In the genomic region with DNA sequence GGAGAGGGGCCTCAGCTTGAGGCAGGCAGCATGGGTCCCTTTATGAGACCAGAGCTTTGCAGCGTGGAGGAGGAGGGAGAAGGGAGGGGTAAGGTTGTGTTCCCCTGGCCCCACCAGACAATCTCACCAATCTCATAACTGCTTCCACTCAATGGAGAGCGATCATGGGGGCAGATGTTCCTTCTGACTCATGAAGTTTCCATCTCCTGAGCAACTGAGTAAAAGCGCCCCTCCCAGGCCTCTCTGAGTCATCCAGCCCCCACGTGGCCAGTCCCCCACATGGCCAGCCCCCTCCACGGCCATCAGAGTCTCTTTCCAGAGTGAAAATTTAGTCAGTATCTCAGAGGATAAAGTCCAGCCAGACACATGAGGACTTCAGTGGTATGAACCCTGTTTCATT, we compare ENCODE assay signal across 10 cellular contexts.
DNase-seq lines count a peak whose midpoint lies in the region; ATAC-seq and TF ChIP-seq lines count a peak whose summit lies in the region.
"Had no signal": no experiment of that assay in that cellular context is flagged by ENCODE, and none has a peak within 500 bp of the region (broad histone marks: within the 10 kb centered on the region; RNA-seq: fewer than 3 reads in every experiment).

No MANE protein-coding gene starts in this region.

- peak; percentile 77 for DNase-seq in choroid plexus epithelial cell (ENCODE audit: low read depth)
- peak; percentile 52 for DNase-seq in stimulated activated CD4-positive, alpha-beta T cell treated with anti-CD3 and anti-CD28 coated beads, Interleukin-2, amount 100 ng/mL, for 4 hours (ENCODE audit: low read depth)
- DNase-seq in ACHN = no peak
- no peak for DNase-seq in NCI-H2227 treated with DMSO at 0.1 percent for 48 hours (lab: John Stamatoyannopoulos, UW)
- DNase-seq: NCI-H1694 treated with DMSO at 0.1 percent for 48 hours had no signal

- in situ Hi-C loops in ACHN (cut with HindIII; ENCODE audit: low pct_ligation_motif_present, low pct_unique_long_range_greater_than_20kb, low sequenced_read_pairs) = loop anchor here (25.0 kb wide), 1 partner anchor 572 kb away; no protein-coding TSS in a partner anchor

- ATAC-seq in GM18868 (IDR thresholded peaks at IDR 0.05; ENCODE audit: unreplicated experiment) (peak; percentile 37), SK-N-SH treated with all-trans-retinoic acid at 6 μM for 48 hours (peak; percentile 22; the same call in 1 of the 3 replicates), GM19455 (IDR thresholded peaks at IDR 0.05; ENCODE audit: unreplicated experiment) (no peak), GM21515 (IDR thresholded peaks at IDR 0.05; ENCODE audit: unreplicated experiment) (no peak)

- no peak for TF ChIP-seq CTCF in choroid plexus epithelial cell (conservative IDR thresholded peaks at IDR 0.05; ENCODE audit: low read depth, low read length)

- H3K4me3 ChIP-seq in choroid plexus epithelial cell (ENCODE audit: low read depth, low read length) = no peak overlapping the region
- H3K4me3 ChIP-seq: suprapubic skin had no signal

TF ChIP-seq in SK-N-SH treated with all-trans-retinoic acid at 6 μM for 48 hours, 23 proteins besides CTCF, POLR2A, EP300 and RAD21:
- TF ChIP-seq CSDC2 (CRISPR knock-in tag; IDR thresholded peaks at IDR 0.05) = no peak
- TF ChIP-seq ZNF70 (CRISPR knock-in tag; IDR thresholded peaks at IDR 0.05) = no peak
- no peak for TF ChIP-seq CSRNP3 (CRISPR knock-in tag; IDR thresholded peaks at IDR 0.05)
- TF ChIP-seq, protein P1, sequence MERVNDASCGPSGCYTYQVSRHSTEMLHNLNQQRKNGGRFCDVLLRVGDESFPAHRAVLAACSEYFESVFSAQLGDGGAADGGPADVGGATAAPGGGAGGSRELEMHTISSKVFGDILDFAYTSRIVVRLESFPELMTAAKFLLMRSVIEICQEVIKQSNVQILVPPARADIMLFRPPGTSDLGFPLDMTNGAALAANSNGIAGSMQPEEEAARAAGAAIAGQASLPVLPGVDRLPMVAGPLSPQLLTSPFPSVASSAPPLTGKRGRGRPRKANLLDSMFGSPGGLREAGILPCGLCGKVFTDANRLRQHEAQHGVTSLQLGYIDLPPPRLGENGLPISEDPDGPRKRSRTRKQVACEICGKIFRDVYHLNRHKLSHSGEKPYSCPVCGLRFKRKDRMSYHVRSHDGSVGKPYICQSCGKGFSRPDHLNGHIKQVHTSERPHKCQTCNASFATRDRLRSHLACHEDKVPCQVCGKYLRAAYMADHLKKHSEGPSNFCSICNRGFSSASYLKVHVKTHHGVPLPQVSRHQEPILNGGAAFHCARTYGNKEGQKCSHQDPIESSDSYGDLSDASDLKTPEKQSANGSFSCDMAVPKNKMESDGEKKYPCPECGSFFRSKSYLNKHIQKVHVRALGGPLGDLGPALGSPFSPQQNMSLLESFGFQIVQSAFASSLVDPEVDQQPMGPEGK (CRISPR knock-in tag; IDR thresholded peaks at IDR 0.05; ENCODE audit: borderline replicate concordance) = no peak
- TF ChIP-seq ARNTL (CRISPR knock-in tag; IDR thresholded peaks at IDR 0.05; ENCODE audit: borderline replicate concordance, low read depth) = no peak
- no peak for TF ChIP-seq TOX (CRISPR knock-in tag; IDR thresholded peaks at IDR 0.05; ENCODE audit: borderline replicate concordance)
- TF ChIP-seq BACH2 (CRISPR knock-in tag; IDR thresholded peaks at IDR 0.05; ENCODE audit: borderline replicate concordance) = no peak
- TF ChIP-seq PPARA (CRISPR knock-in tag; IDR thresholded peaks at IDR 0.05; ENCODE audit: borderline replicate concordance) = no peak
- no peak for TF ChIP-seq RARB (CRISPR knock-in tag; IDR thresholded peaks at IDR 0.05)
- TF ChIP-seq SNAI2 (CRISPR knock-in tag; IDR thresholded peaks at IDR 0.05) = no peak
- TF ChIP-seq ISL1 (CRISPR knock-in tag; IDR thresholded peaks at IDR 0.05) = no peak
- no peak for TF ChIP-seq ESRRG (CRISPR knock-in tag; IDR thresholded peaks at IDR 0.05)
- TF ChIP-seq, protein P2, sequence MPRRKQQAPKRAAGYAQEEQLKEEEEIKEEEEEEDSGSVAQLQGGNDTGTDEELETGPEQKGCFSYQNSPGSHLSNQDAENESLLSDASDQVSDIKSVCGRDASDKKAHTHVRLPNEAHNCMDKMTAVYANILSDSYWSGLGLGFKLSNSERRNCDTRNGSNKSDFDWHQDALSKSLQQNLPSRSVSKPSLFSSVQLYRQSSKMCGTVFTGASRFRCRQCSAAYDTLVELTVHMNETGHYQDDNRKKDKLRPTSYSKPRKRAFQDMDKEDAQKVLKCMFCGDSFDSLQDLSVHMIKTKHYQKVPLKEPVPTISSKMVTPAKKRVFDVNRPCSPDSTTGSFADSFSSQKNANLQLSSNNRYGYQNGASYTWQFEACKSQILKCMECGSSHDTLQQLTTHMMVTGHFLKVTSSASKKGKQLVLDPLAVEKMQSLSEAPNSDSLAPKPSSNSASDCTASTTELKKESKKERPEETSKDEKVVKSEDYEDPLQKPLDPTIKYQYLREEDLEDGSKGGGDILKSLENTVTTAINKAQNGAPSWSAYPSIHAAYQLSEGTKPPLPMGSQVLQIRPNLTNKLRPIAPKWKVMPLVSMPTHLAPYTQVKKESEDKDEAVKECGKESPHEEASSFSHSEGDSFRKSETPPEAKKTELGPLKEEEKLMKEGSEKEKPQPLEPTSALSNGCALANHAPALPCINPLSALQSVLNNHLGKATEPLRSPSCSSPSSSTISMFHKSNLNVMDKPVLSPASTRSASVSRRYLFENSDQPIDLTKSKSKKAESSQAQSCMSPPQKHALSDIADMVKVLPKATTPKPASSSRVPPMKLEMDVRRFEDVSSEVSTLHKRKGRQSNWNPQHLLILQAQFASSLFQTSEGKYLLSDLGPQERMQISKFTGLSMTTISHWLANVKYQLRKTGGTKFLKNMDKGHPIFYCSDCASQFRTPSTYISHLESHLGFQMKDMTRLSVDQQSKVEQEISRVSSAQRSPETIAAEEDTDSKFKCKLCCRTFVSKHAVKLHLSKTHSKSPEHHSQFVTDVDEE (CRISPR knock-in tag; IDR thresholded peaks at IDR 0.05) = no peak

Comparison
In these comparisons a context has a peak if more than half of its experiments do, and no peak if none do; other contexts are left out.
1. ATAC-seq: peak in GM18868 (single experiment) and SK-N-SH treated with all-trans-retinoic acid at 6 μM for 48 hours (single experiment); none in GM19455 (single experiment) and GM21515 (single experiment).
2. DNase-seq: peak in choroid plexus epithelial cell (single experiment) and stimulated activated CD4-positive, alpha-beta T cell treated with anti-CD3 and anti-CD28 coated beads, Interleukin-2, amount 100 ng/mL, for 4 hours (single experiment); none in ACHN (single experiment) and NCI-H2227 treated with DMSO at 0.1 percent for 48 hours (single experiment).